21 cellular contexts compared by ENCODE assay signal in the genomic region with DNA sequence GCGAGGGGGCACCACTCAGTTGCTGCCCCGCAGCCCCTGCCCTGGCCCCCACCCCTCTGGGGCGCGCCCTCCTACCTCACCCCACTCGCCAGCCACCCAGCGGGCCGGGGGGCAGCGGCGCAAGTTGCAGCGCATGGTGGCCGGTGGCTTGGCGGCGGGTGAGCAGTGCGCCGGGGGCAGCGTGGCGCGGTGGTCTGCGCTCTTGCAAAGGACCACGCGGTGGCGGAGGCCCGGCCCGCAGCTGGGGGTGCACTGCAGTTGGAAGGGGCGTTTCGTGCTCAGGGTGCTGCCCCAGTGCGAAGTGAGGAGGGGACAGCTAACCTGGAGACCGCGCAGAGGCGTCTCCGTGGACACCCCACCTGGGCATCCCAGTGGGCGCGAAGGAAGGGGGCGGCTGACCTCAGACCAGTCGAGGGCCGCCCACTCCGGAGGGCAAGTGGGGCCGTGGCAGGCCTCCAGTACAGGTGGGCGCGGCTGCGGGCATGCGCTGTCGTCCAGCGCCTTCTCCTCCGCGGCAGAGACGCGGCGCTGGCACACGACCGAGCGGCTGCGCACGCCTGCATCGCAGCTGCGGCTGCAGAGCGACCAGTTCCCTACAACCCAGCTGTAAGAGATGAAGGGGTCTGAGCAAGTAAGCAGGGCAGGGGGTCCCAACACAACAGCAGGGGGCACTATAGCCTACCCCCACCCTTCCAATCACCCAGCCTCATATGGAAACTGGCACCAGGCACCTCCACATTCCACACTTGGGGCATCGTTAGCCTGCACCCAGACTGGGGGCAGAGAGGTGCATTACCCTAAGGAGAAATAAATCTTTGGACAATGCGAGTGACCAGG. TPM values are rescaled to one million over a fixed set of nuclear protein-coding genes. Genes with fewer than 3 reads are reported as not detected.
DNase-seq lines count a peak whose midpoint lies in the region; ATAC-seq, FAIRE-seq and TF ChIP-seq lines count a peak whose summit lies in the region.
"Had no signal": no experiment of that assay in that cellular context is flagged by ENCODE, and none has a peak within 500 bp of the region (broad histone marks: within the 10 kb centered on the region; RNA-seq: fewer than 3 reads in every experiment).

No MANE protein-coding gene starts in this region.

- no peak overlapping the region for H3K27ac ChIP-seq in HUES6 (ENCODE audit: low read depth, low read length)
- no peak overlapping the region for H3K27ac ChIP-seq in neuronal stem cell (replicated peaks; ENCODE audit: low read length)
- no peak overlapping the region for H3K27ac ChIP-seq in substantia nigra (ENCODE audit: low read depth, low read length, poor library complexity, severe bottlenecking)
- H3K27ac ChIP-seq: BLaER1, KMS-11, PC-9 had no signal

- peak overlapping the region; percentile 24 for H3K18ac ChIP-seq in neuronal stem cell (ENCODE audit: low read length)

- FAIRE-seq in D721Med (lab: Jason Lieb, UNC), result no peak
- FAIRE-seq: GM12891, GM18507, H54 had no signal

- peak; percentile 3 for TF ChIP-seq CTCF in D721Med (IDR thresholded peaks at IDR 0.05; ENCODE audit: insufficient read depth, missing control alignments)
- no peak for TF ChIP-seq CTCF in GM10266 (IDR thresholded peaks at IDR 0.05; ENCODE audit: control insufficient read depth, insufficient read depth, low read depth, missing control alignments)

- no peak overlapping the region for H2BK12ac ChIP-seq in neuronal stem cell (ENCODE audit: low read length)

- DNase-seq in D721Med (ENCODE audit: insufficient read length, low spot score) (no peak), GM10266 (ENCODE audit: extremely low spot score) (peak; percentile 51), neuronal stem cell (ENCODE audit: low spot score) (no peak), substantia nigra (lab: John Stamatoyannopoulos, UW) (no peak)
- DNase-seq: COR-L47, DMS 273 treated with DMSO at 0.1 percent for 48 hours, DMS79 treated with DMSO at 0.1 percent for 48 hours, HFFc6, IMR-90, NCI-H187 treated with DMSO at 0.1 percent for 48 hours, NCI-H226, NCI-H748 treated with DMSO at 0.1 percent for 48 hours had no signal

- H3K9me3 ChIP-seq in HUES6 (ENCODE audit: control insufficient read depth, insufficient read depth, low read depth, low read length), result no peaks in the 10 kb centered on the region
- no peaks in the 10 kb centered on the region for H3K9me3 ChIP-seq in neuronal stem cell (replicated peaks in 1 of 2; ENCODE audit: control insufficient read depth in 2 of 2, insufficient read depth in 1 of 2, low read depth in 1 of 2, low read length in 2 of 2)
- H3K9me3 ChIP-seq: BLaER1 had no signal

- no peak overlapping the region for H3K4ac ChIP-seq in neuronal stem cell (ENCODE audit: low read length)

- no peak overlapping the region for H3K23ac ChIP-seq in neuronal stem cell (ENCODE audit: low read depth, low read length, poor library complexity)

- peaks cover 13% of the 10 kb centered on the region for H3K27me3 ChIP-seq in HUES6 (ENCODE audit: control insufficient read depth, insufficient read depth, low read length)
- no peaks in the 10 kb centered on the region for H3K27me3 ChIP-seq in neuronal stem cell (ENCODE audit: control insufficient read depth in 3 of 3, insufficient read depth in 3 of 3, low read depth in 1 of 3, low read length in 3 of 3)
- H3K27me3 ChIP-seq: BLaER1 had no signal

- peak overlapping the region; percentile 49 for H2BK15ac ChIP-seq in neuronal stem cell (ENCODE audit: low read length)

- no peak overlapping the region for H2BK5ac ChIP-seq in neuronal stem cell (ENCODE audit: low read length)

- H3K9ac ChIP-seq in HUES6 (ENCODE audit: low read length) (no peak overlapping the region), neuronal stem cell (ENCODE audit: low read depth, low read length, poor library complexity) (no peak overlapping the region)
- H3K9ac ChIP-seq: BLaER1, KMS-11 had no signal

- no peaks in the 10 kb centered on the region for H3K4me1 ChIP-seq in HUES6 (ENCODE audit: control insufficient read depth, insufficient read depth, low read length)
- H3K4me1 ChIP-seq in neuronal stem cell (ENCODE audit: control insufficient read depth in 2 of 2, insufficient read depth in 1 of 2, low read depth in 1 of 2, low read length in 2 of 2), result no peaks in the 10 kb centered on the region

- ATAC-seq in HG03025 (IDR thresholded peaks at IDR 0.05; ENCODE audit: low FRiP score, unreplicated experiment), result no peak
- no peak for ATAC-seq in GM21786 (IDR thresholded peaks at IDR 0.05; ENCODE audit: unreplicated experiment)

- no peak overlapping the region for H4K8ac ChIP-seq in neuronal stem cell (ENCODE audit: low read depth, low read length)

- H2AFZ ChIP-seq in neuronal stem cell (ENCODE audit: low read length), result no peak overlapping the region
- H2AFZ ChIP-seq: PC-9 had no signal

- no peak overlapping the region for H3K4me2 ChIP-seq in neuronal stem cell (ENCODE audit: insufficient read depth, low read length, poor library complexity, severe bottlenecking)
- H3K4me2 ChIP-seq: BLaER1, KMS-11, PC-9 had no signal

- peak overlapping the region; percentile 41 for H2BK120ac ChIP-seq in neuronal stem cell (ENCODE audit: low read depth, low read length)

- H4K91ac ChIP-seq in neuronal stem cell (ENCODE audit: low read depth, low read length, poor library complexity), result no peak overlapping the region

- peaks cover 2% of the 10 kb centered on the region for H3K79me1 ChIP-seq in neuronal stem cell (ENCODE audit: low read depth, low read length)

- H3K14ac ChIP-seq in neuronal stem cell (ENCODE audit: low read length), result peak overlapping the region; percentile 56

- H2AK5ac ChIP-seq in neuronal stem cell (ENCODE audit: low read depth, low read length), result peak overlapping the region; percentile 46

- H3K36me3 ChIP-seq in HUES6 (ENCODE audit: control insufficient read depth, insufficient read depth, low read length) (no peaks in the 10 kb centered on the region), neuronal stem cell (replicated peaks in 1 of 2; ENCODE audit: control insufficient read depth in 2 of 2, insufficient read depth in 2 of 2, low read length in 2 of 2) (peaks cover 0 to 7% of the 10 kb centered on the region in 2 donors)

- no CpG with 5 or more reads among the region's 59 CpGs for WGBS in neuronal stem cell (ENCODE audit: extremely low coverage in 2 of 2, insufficient read length in 2 of 2, insufficient replicate concordance in 1 of 2), 2 donors

- peak overlapping the region; percentile 21; the same call in 1 of the 2 replicates for H3K4me3 ChIP-seq in HUES6 (ENCODE audit: low read depth, low read length)
- no peak overlapping the region for H3K4me3 ChIP-seq in neuronal stem cell (ENCODE audit: low read length in 2 of 2)
- H3K4me3 ChIP-seq: BLaER1, PC-9 had no signal

RNA-seq across cellular contexts. Expression of a gene that starts 8.0 kb away (rescaled TPM):
- 0.11 TPM for polyA plus RNA-seq in neuronal stem cell (2013, experiment 1 of 2)
- 0.11 TPM for polyA plus RNA-seq in neuronal stem cell (2013, experiment 2 of 2)

RNA-seq across cellular contexts. Expression of a gene that starts 25.2 kb away (rescaled TPM):
- 5.3 TPM for polyA plus RNA-seq in neuronal stem cell (2013, experiment 1 of 2)
- 4.6 TPM for polyA plus RNA-seq in neuronal stem cell (2013, experiment 2 of 2)

RNA-seq across cellular contexts. Expression of a gene that starts 45.2 kb away (rescaled TPM):
- polyA plus RNA-seq in neuronal stem cell (2013, experiment 1 of 2), result not detected
- not detected for polyA plus RNA-seq in neuronal stem cell (2013, experiment 2 of 2)
- polyA plus RNA-seq: IMR-90 had no signal
